In genomic region chr22:44080936-44081853, GRCh38 we compare ENCODE assay signal across 8 cellular contexts. TPM values are rescaled to one million over a fixed set of nuclear protein-coding genes. Genes with fewer than 3 reads are reported as not detected.
DNase-seq lines count a peak whose midpoint lies in the region; ATAC-seq, FAIRE-seq and TF ChIP-seq lines count a peak whose summit lies in the region.

No MANE protein-coding gene starts in this region.

- TF ChIP-seq CTCF in fibroblast of the aortic adventitia (IDR thresholded peaks at IDR 0.05; ENCODE audit: insufficient read depth, low read length) (peak; percentile 92), neural cell (IDR thresholded peaks at IDR 0.05; ENCODE audit: poor library complexity, severe bottlenecking) (peak; percentile 98)

- CTCF ChIA-PET in CD8-positive, alpha-beta memory T cell (lab: Charles Lee), result interaction anchor here (0.6 to 6.2 kb wide), 12 partner anchors 9 to 654 kb away, joined by 3 to 45 read pairs (median 4); no protein-coding TSS in a partner anchor

- H3K27ac ChIP-seq in CD8-positive, alpha-beta memory T cell (ENCODE audit: low read depth, low read length), result no peak overlapping the region
- peak overlapping the region; percentile 81 for H3K27ac ChIP-seq in neural cell (ENCODE audit: low read length)

- ATAC-seq in stimulated activated naive CD8-positive, alpha-beta T cell treated with anti-CD3 and anti-CD28 coated beads, Interleukin-15, Interleukin-2, amounts not matched to agents 100 U/mL and 50 U/mL, for 24 hours, result peak; percentile 45
- no peak for ATAC-seq in GM21515 (IDR thresholded peaks at IDR 0.05; ENCODE audit: unreplicated experiment)

- POLR2A ChIA-PET in CD8-positive, alpha-beta memory T cell (lab: Charles Lee), result interaction anchor here (1.0 kb wide), 1 partner anchor 487 kb away, joined by 3 read pairs; no protein-coding TSS in a partner anchor

- no peaks in the 10 kb centered on the region for H3K36me3 ChIP-seq in CD8-positive, alpha-beta memory T cell (ENCODE audit: insufficient read depth, low read length)
- H3K36me3 ChIP-seq in neural cell (ENCODE audit: insufficient read depth, low read length), result no peaks in the 10 kb centered on the region

- no peak overlapping the region for H3K27ac Mint-ChIP-seq in CD8-positive, alpha-beta memory T cell

- FAIRE-seq in RCC 7860 (lab: Jason Lieb, UNC), result no peak

- no peaks in the 10 kb centered on the region for H3K4me1 ChIP-seq in CD8-positive, alpha-beta memory T cell (ENCODE audit: insufficient read depth, low read length)

- no peak overlapping the region for H3K4me3 Mint-ChIP-seq in CD8-positive, alpha-beta memory T cell

- peaks cover 0 to 5% of the 10 kb centered on the region in 2 donors for H3K27me3 Mint-ChIP-seq in CD8-positive, alpha-beta memory T cell

- peak; percentile 97 for TF ChIP-seq RAD21 in neural cell (conservative IDR thresholded peaks at IDR 0.05)

- H2AFZ ChIP-seq in neural cell (ENCODE audit: low read depth, low read length), result no peak overlapping the region

- H3K9ac ChIP-seq in neural cell (ENCODE audit: low read length), result peak overlapping the region; percentile 56

- H3K4me1 Mint-ChIP-seq in CD8-positive, alpha-beta memory T cell, result no peaks in the 10 kb centered on the region

- H3F3A ChIP-seq in neural cell (ENCODE audit: insufficient read depth, low read length, poor library complexity, severe bottlenecking), result no peaks in the 10 kb centered on the region

- peaks cover 0 to 2% (median 0%) of the 10 kb centered on the region in 3 donors for H3K36me3 Mint-ChIP-seq in CD8-positive, alpha-beta memory T cell

- TF ChIP-seq EP300 in neural cell (conservative IDR thresholded peaks at IDR 0.05; ENCODE audit: poor library complexity, severe bottlenecking), result peak; percentile 43

- H3K9me3 Mint-ChIP-seq in CD8-positive, alpha-beta memory T cell, result no peaks in the 10 kb centered on the region

- H3K9me2 ChIP-seq in neural cell (ENCODE audit: insufficient read depth, low read length), result no peaks in the 10 kb centered on the region

- H3K79me2 ChIP-seq in neural cell (replicated peaks; ENCODE audit: insufficient read depth, low read length), result no peaks in the 10 kb centered on the region

- DNase-seq in CD8-positive, alpha-beta memory T cell, result peak; percentile 48 to 80 (median 53)
- DNase-seq in HuH-7.5 (ENCODE audit: low spot score) (peak; percentile 73), RCC 7860 (ENCODE audit: low spot score) (peak; percentile 45), activated T-helper 1 cell treated with Interleukin-2 at 50 U/mL for 16 hours (ENCODE audit: low read depth) (peak; percentile 41), fibroblast of the aortic adventitia (ENCODE audit: low read depth) (peak; percentile 80)
- peak; percentile 78 for DNase-seq in stimulated activated naive CD8-positive, alpha-beta T cell treated with anti-CD3 and anti-CD28 coated beads, Interleukin-15, Interleukin-2, amounts not matched to agents 100 U/mL and 50 U/mL, for 24 hours

- H3K4me3 ChIP-seq in CD8-positive, alpha-beta memory T cell (ENCODE audit: low read length), result no peak overlapping the region
- H3K4me3 ChIP-seq in fibroblast of the aortic adventitia (ENCODE audit: low read depth, low read length) (no peak overlapping the region), neural cell (ENCODE audit: low read length) (peak overlapping the region; percentile 51)

- no peaks in the 10 kb centered on the region for H3K27me3 ChIP-seq in CD8-positive, alpha-beta memory T cell (ENCODE audit: insufficient read depth, low read length, poor library complexity, severe bottlenecking)
- H3K27me3 ChIP-seq in neural cell (ENCODE audit: insufficient read depth, low read depth, low read length), result no peaks in the 10 kb centered on the region

- H3K4me2 ChIP-seq in neural cell (ENCODE audit: low read length), result no peak overlapping the region

- H3K9me3 ChIP-seq in CD8-positive, alpha-beta memory T cell (ENCODE audit: low read length), result no peaks in the 10 kb centered on the region
- no peaks in the 10 kb centered on the region for H3K9me3 ChIP-seq in neural cell (ENCODE audit: low read length)

- no peaks in the 10 kb centered on the region for H4K20me1 ChIP-seq in neural cell (ENCODE audit: insufficient read depth)

TF ChIP-seq in neural cell, 6 proteins besides CTCF, POLR2A, EP300 and RAD21:
- no peak for TF ChIP-seq MXI1 (conservative IDR thresholded peaks at IDR 0.05; ENCODE audit: poor library complexity, severe bottlenecking)
- TF ChIP-seq TAF1 (IDR thresholded peaks at IDR 0.05; ENCODE audit: low read depth), result peak; percentile 63
- peak; percentile 63 for TF ChIP-seq REST (IDR thresholded peaks at IDR 0.05; ENCODE audit: borderline replicate concordance)
- TF ChIP-seq POLR2AphosphoS5 (IDR thresholded peaks at IDR 0.05), result peak; percentile 47
- peak; percentile 96 for TF ChIP-seq SMC3 (conservative IDR thresholded peaks at IDR 0.05; ENCODE audit: poor library complexity)
- no peak for TF ChIP-seq EZH2 (IDR thresholded peaks at IDR 0.05; ENCODE audit: borderline replicate concordance, insufficient read depth, low read length, poor library complexity, severe bottlenecking)

RNA-seq across cellular contexts. Expression of gene PARVB, which starts 57.1 kb away (rescaled TPM):
- 10 to 100 TPM; 82.1 to 84.3 TPM for total RNA-seq in CD8-positive, alpha-beta memory T cell
- 6.2 TPM for polyA plus RNA-seq in CD8-positive, alpha-beta memory T cell
- total RNA-seq in fibroblast of the aortic adventitia (ENCODE audit: low replicate concordance), result 23.0 and 30.6 TPM in 2 replicates
- polyA plus RNA-seq in neural cell, result 0.18 and 1.2 TPM in 2 replicates
- 0.35 and 1.2 TPM in 2 replicates for polyA minus RNA-seq in neural cell
